In the genomic region with DNA sequence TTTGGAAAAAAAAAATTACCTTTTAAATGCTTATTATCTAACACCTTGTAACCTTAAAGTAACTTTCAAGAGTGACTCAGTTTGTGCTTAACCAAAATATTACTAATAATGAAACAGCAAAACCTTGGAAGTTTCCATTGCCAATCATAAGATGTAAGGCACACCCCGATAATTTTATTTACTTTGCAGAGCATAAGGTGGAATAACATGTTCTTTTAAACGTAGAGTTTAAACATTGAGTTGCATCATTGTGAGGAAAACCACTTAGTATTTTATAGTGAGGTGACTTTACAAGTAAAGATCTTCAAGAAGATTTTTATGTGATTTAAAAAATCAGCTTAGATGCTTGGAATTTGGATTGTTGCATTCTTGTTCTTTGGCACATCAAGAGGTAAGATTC, we compare ENCODE assay signal across 33 cellular contexts. TPM values are rescaled to one million over a fixed set of nuclear protein-coding genes. Genes with fewer than 3 reads are reported as not detected.
"Had no signal": no experiment of that assay in that cellular context is flagged by ENCODE, and none has a peak within 500 bp of the region (broad histone marks: within the 10 kb centered on the region; RNA-seq: fewer than 3 reads in every experiment).

A gene (plus strand): TSS at position 177 of the 400 bp plus-strand sequence. CDS start 166 bp downstream, at position 343.

- FAIRE-seq: RCC 7860, TTC549 had no signal

- H3K4me1 ChIP-seq: ascending aorta, SJCRH30 had no signal

- H3K9me3 ChIP-seq: ascending aorta, SJCRH30, SK-N-SH had no signal

- H3K36me3 ChIP-seq: ascending aorta, SJCRH30 had no signal

- H3K27me3 ChIP-seq: ascending aorta, SJCRH30 had no signal

- H3K27ac ChIP-seq: ascending aorta, PC-9, RWPE1, SJCRH30 had no signal

- H3K4me3 ChIP-seq: ascending aorta, PC-9, SJCRH30 had no signal

- ATAC-seq: activated CD8-positive, alpha-beta T cell treated with anti-CD3 and anti-CD28 coated beads for 36 hours; activated T-cell treated with anti-CD3 and anti-CD28 coated beads, Interleukin-2, amount 50 U/mL, for 72 hours; activated T-helper 17 cell treated with anti-CD3 and anti-CD28 coated beads, Interleukin-2, amount 50 U/mL, for 72 hours had no signal

- DNase-seq: activated CD4-positive, alpha-beta T cell treated with anti-CD3 and anti-CD28 coated beads, Interleukin-2, amount 10 ng/mL, durations not matched to agents 24 days and 14 days; activated CD4-positive, alpha-beta T cell treated with anti-CD3 and anti-CD28 coated beads, Interleukin-2, amount 50 U/mL, for 4 hours; activated CD8-positive, alpha-beta T cell treated with anti-CD3 and anti-CD28 coated beads for 36 hours; activated gamma-delta T cell; activated naive CD4-positive, alpha-beta T cell treated with Interleukin-2 at 50 U/mL for 16 hours; activated naive CD8-positive, alpha-beta T cell treated with anti-CD3 and anti-CD28 coated beads, Interleukin-2, amount 10 ng/mL, durations not matched to agents 7 days and 5 days; activated T-cell treated with anti-CD3 and anti-CD28 coated beads, Interleukin-2, amount 50 U/mL, for 1 hour; activated T-cell treated with anti-CD3 and anti-CD28 coated beads, Interleukin-2, amount 50 U/mL, for 72 hours; amygdala; central memory CD4-positive, alpha-beta T cell; Kasumi-1; KG1; MM.1S; MV-4-11; NCI-H1092; NCI-H1436 treated with DMSO at 0.1 percent for 48 hours; NCI-H1694 treated with DMSO at 0.1 percent for 48 hours; NCI-H2029; NCI-H345; NCI-H524 treated with DMSO at 0.1 percent for 48 hours; NCI-H748 treated with DMSO at 0.1 percent for 48 hours; PC-9; Right ventricle myocardium superior; SJCRH30; SK-N-SH had no signal

RNA-seq across cellular contexts. Expression of the gene that starts here (rescaled TPM):
- total RNA-seq: activated CD4-positive, alpha-beta T cell treated with anti-CD3 and anti-CD28 coated beads, Interleukin-2, amount 10 ng/mL, durations not matched to agents 24 days and 14 days; activated CD8-positive, alpha-beta memory T cell treated with anti-CD3 and anti-CD28 coated beads for 36 hours; activated CD8-positive, alpha-beta T cell treated with anti-CD3 and anti-CD28 coated beads for 36 hours; activated naive CD8-positive, alpha-beta T cell treated with anti-CD3 and anti-CD28 coated beads, Interleukin-2, amount 10 ng/mL, durations not matched to agents 7 days and 5 days; activated T-cell treated with anti-CD3 and anti-CD28 coated beads, Interleukin-2, amount 50 U/mL, for 72 hours; activated T-helper 17 cell treated with anti-CD3 and anti-CD28 coated beads, Interleukin-2, amount 50 U/mL, for 72 hours; ascending aorta; NCI-H460; OCI-LY7; PC-9; Right ventricle myocardium superior; SJCRH30 had no signal
- polyA plus RNA-seq: SK-N-SH had no signal
